Comparison of ENCODE assay signal across 1 cellular context in genomic region chr21:45074048-45074817, GRCh38.
TF ChIP-seq lines count a peak whose summit lies in the region.

A gene with protein sequence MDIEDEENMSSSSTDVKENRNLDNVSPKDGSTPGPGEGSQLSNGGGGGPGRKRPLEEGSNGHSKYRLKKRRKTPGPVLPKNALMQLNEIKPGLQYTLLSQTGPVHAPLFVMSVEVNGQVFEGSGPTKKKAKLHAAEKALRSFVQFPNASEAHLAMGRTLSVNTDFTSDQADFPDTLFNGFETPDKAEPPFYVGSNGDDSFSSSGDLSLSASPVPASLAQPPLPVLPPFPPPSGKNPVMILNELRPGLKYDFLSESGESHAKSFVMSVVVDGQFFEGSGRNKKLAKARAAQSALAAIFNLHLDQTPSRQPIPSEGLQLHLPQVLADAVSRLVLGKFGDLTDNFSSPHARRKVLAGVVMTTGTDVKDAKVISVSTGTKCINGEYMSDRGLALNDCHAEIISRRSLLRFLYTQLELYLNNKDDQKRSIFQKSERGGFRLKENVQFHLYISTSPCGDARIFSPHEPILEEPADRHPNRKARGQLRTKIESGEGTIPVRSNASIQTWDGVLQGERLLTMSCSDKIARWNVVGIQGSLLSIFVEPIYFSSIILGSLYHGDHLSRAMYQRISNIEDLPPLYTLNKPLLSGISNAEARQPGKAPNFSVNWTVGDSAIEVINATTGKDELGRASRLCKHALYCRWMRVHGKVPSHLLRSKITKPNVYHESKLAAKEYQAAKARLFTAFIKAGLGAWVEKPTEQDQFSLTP (plus strand): TSS chr21:45074580. CDS start chr21:45171657, 97,077 bp downstream.

TF ChIP-seq in HepG2, 621 proteins besides CTCF, POLR2A, EP300 and RAD21 (continued from another document):
- TF ChIP-seq MXI1 (IDR thresholded peaks at IDR 0.05; ENCODE audit: borderline replicate concordance, low read depth, low read length) (peak; percentile 14; the same call in 1 of the 3 replicates), MYPOP (CRISPR knock-in tag; IDR thresholded peaks at IDR 0.05) (no peak), THYN1 (CRISPR knock-in tag; IDR thresholded peaks at IDR 0.05; ENCODE audit: borderline replicate concordance, low read depth) (no peak), NR0B2 (CRISPR knock-in tag; IDR thresholded peaks at IDR 0.05) (no peak), HOMEZ (CRISPR knock-in tag; IDR thresholded peaks at IDR 0.05; ENCODE audit: low read depth) (no peak), ZNF296 (CRISPR knock-in tag; conservative IDR thresholded peaks at IDR 0.05) (no peak), KLF12 (CRISPR knock-in tag; IDR thresholded peaks at IDR 0.05; ENCODE audit: borderline replicate concordance) (peak; percentile 75; the same call in 1 of the 2 replicates), FOXO1 (CRISPR knock-in tag; IDR thresholded peaks at IDR 0.05) (0 out of 2 replicates have a peak, but pooled peaks have one; percentile 7), SRSF1 (optimal IDR thresholded peaks at IDR 0.05; ENCODE audit: low read depth, low read length) (peak; percentile 54), FUBP1 (CRISPR knock-in tag; IDR thresholded peaks at IDR 0.05; ENCODE audit: borderline replicate concordance) (no peak), NCOA5 (CRISPR knock-in tag; IDR thresholded peaks at IDR 0.05) (peak; percentile 96), ZNF605 (CRISPR knock-in tag; IDR thresholded peaks at IDR 0.05) (no peak), YEATS4 (CRISPR knock-in tag; IDR thresholded peaks at IDR 0.05; ENCODE audit: borderline replicate concordance) (peak; percentile 55; the same call in 1 of the 2 replicates), PLRG1 (conservative IDR thresholded peaks at IDR 0.05) (no peak), TBL1XR1 (IDR thresholded peaks at IDR 0.05; ENCODE audit: borderline replicate concordance, low read length, partially characterized antibody) (no peak), ZNF841 (CRISPR knock-in tag; IDR thresholded peaks at IDR 0.05; ENCODE audit: borderline replicate concordance) (no peak; the same call in 1 of the 2 replicates), CBX1 (IDR thresholded peaks at IDR 0.05; ENCODE audit: low read depth) (peak; percentile 99), MED1 (CRISPR knock-in tag; IDR thresholded peaks at IDR 0.05) (peak; percentile 13; the same call in 1 of the 2 replicates), ZNF772 (CRISPR knock-in tag; IDR thresholded peaks at IDR 0.05) (no peak), POLR2G (IDR thresholded peaks at IDR 0.05; ENCODE audit: low read depth, low read length) (peak; percentile 73), ZMYM3 (CRISPR knock-in tag; IDR thresholded peaks at IDR 0.05) (no peak), TRIM22 (IDR thresholded peaks at IDR 0.05) (no peak), HNRNPH1 (optimal IDR thresholded peaks at IDR 0.05; ENCODE audit: low read depth, low read length) (peak; percentile 98), GATA4 (IDR thresholded peaks at IDR 0.05; ENCODE audit: borderline replicate concordance, low read depth) (peak; percentile 96), POGK (CRISPR knock-in tag; conservative IDR thresholded peaks at IDR 0.05) (0 out of 2 replicates have a peak, but pooled peaks have one; percentile 20), ZC3H13 (CRISPR knock-in tag; IDR thresholded peaks at IDR 0.05) (peak; percentile 95), ZFX (CRISPR knock-in tag; IDR thresholded peaks at IDR 0.05; ENCODE audit: low read depth) (0 out of 2 replicates have a peak, but pooled peaks have one; percentile 39)
- TF ChIP-seq, protein P1, sequence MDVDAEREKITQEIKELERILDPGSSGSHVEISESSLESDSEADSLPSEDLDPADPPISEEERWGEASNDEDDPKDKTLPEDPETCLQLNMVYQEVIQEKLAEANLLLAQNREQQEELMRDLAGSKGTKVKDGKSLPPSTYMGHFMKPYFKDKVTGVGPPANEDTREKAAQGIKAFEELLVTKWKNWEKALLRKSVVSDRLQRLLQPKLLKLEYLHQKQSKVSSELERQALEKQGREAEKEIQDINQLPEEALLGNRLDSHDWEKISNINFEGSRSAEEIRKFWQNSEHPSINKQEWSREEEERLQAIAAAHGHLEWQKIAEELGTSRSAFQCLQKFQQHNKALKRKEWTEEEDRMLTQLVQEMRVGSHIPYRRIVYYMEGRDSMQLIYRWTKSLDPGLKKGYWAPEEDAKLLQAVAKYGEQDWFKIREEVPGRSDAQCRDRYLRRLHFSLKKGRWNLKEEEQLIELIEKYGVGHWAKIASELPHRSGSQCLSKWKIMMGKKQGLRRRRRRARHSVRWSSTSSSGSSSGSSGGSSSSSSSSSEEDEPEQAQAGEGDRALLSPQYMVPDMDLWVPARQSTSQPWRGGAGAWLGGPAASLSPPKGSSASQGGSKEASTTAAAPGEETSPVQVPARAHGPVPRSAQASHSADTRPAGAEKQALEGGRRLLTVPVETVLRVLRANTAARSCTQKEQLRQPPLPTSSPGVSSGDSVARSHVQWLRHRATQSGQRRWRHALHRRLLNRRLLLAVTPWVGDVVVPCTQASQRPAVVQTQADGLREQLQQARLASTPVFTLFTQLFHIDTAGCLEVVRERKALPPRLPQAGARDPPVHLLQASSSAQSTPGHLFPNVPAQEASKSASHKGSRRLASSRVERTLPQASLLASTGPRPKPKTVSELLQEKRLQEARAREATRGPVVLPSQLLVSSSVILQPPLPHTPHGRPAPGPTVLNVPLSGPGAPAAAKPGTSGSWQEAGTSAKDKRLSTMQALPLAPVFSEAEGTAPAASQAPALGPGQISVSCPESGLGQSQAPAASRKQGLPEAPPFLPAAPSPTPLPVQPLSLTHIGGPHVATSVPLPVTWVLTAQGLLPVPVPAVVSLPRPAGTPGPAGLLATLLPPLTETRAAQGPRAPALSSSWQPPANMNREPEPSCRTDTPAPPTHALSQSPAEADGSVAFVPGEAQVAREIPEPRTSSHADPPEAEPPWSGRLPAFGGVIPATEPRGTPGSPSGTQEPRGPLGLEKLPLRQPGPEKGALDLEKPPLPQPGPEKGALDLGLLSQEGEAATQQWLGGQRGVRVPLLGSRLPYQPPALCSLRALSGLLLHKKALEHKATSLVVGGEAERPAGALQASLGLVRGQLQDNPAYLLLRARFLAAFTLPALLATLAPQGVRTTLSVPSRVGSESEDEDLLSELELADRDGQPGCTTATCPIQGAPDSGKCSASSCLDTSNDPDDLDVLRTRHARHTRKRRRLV (CRISPR knock-in tag; IDR thresholded peaks at IDR 0.05), result no peak
- TF ChIP-seq, protein P2, sequence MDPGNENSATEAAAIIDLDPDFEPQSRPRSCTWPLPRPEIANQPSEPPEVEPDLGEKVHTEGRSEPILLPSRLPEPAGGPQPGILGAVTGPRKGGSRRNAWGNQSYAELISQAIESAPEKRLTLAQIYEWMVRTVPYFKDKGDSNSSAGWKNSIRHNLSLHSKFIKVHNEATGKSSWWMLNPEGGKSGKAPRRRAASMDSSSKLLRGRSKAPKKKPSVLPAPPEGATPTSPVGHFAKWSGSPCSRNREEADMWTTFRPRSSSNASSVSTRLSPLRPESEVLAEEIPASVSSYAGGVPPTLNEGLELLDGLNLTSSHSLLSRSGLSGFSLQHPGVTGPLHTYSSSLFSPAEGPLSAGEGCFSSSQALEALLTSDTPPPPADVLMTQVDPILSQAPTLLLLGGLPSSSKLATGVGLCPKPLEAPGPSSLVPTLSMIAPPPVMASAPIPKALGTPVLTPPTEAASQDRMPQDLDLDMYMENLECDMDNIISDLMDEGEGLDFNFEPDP (CRISPR knock-in tag; conservative IDR thresholded peaks at IDR 0.05), result 0 out of 2 replicates have a peak, but pooled peaks have one; percentile 81
- TF ChIP-seq, protein P3, sequence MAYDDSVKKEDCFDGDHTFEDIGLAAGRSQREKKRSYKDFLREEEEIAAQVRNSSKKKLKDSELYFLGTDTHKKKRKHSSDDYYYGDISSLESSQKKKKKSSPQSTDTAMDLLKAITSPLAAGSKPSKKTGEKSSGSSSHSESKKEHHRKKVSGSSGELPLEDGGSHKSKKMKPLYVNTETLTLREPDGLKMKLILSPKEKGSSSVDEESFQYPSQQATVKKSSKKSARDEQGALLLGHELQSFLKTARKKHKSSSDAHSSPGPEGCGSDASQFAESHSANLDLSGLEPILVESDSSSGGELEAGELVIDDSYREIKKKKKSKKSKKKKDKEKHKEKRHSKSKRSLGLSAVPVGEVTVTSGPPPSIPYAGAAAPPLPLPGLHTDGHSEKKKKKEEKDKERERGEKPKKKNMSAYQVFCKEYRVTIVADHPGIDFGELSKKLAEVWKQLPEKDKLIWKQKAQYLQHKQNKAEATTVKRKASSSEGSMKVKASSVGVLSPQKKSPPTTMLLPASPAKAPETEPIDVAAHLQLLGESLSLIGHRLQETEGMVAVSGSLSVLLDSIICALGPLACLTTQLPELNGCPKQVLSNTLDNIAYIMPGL (CRISPR knock-in tag; IDR thresholded peaks at IDR 0.05; ENCODE audit: borderline replicate concordance in 1 of 2, low read depth in 1 of 2), result peak in 1 of 2 experiments; percentile 14; a peak in 1 of 4 replicates
